ENCODE assay signal across 8 cellular contexts in the genomic region with DNA sequence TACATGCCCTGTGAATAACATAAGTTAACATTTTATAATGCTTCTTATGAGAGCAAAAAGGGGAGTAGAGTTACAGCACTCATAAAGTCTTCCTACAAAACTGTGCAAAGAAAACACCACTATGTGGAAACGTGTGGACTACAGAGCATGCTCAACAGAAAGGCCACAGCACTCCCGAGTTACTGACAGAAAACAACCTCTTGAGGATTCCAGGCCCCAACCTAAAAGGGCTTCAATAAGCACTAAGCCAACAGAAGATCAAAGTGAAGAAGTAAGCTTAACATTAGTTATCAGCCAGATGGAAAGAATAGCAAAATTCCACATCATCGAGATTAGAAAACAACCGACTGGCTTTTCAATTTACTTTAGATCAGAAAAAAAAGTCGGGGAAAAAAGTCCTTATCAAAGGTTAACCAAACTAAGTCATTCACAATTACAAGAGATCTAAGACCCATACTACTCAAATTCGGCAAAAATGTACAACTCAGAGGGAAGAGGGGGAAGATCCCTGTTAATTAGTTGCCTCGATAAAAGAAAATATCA. TPM values are rescaled to one million over a fixed set of nuclear protein-coding genes. Genes with fewer than 3 reads are reported as not detected.
DNase-seq lines count a peak whose midpoint lies in the region; ATAC-seq and TF ChIP-seq lines count a peak whose summit lies in the region.

No MANE protein-coding gene starts in this region.

- H3K27me3 Mint-ChIP-seq in central memory CD8-positive, alpha-beta T cell = no peaks in the 10 kb centered on the region

- H3K4me3 ChIP-seq in mesendoderm (ENCODE audit: low read length) = peak overlapping the region; percentile 99
- H3K4me3 ChIP-seq in vagina = peak overlapping the region; percentile 88 to 95

- H2BK15ac ChIP-seq in mesendoderm (replicated peaks; ENCODE audit: low read depth) = no peak overlapping the region

- H3K79me1 ChIP-seq in mesendoderm (ENCODE audit: low read length) = peaks cover 2% of the 10 kb centered on the region

- H3K27ac ChIP-seq in mesendoderm (ENCODE audit: low read depth, low read length) (peak overlapping the region; percentile 100), vagina (peak overlapping the region; percentile 99)

- no peak overlapping the region for H3K23ac ChIP-seq in mesendoderm (ENCODE audit: low read length)

- peak overlapping the region; percentile 85 for H3K4ac ChIP-seq in mesendoderm (ENCODE audit: low read depth, low read length)

- TF ChIP-seq POLR2A in vagina (IDR thresholded peaks at IDR 0.05) = no peak

- H3K9me3 ChIP-seq in vagina = no peaks in the 10 kb centered on the region

- H3K36me3 Mint-ChIP-seq in central memory CD8-positive, alpha-beta T cell (ENCODE audit: insufficient read depth) = peaks cover 31% of the 10 kb centered on the region

- H3K4me1 ChIP-seq in mesendoderm (ENCODE audit: control insufficient read depth, low read depth, low read length) = peaks cover 4% of the 10 kb centered on the region
- H3K4me1 ChIP-seq in vagina = peaks cover 54% of the 10 kb centered on the region

- no peak for ATAC-seq in central memory CD8-positive, alpha-beta T cell (replicated peaks; ENCODE audit: extremely low read depth, poor library complexity, severe bottlenecking)
- no peak for ATAC-seq in GM21576 (IDR thresholded peaks at IDR 0.05; ENCODE audit: unreplicated experiment)

- peak overlapping the region; percentile 74 for H3K4me2 ChIP-seq in mesendoderm (ENCODE audit: low read length)

- H3K4me3 Mint-ChIP-seq in central memory CD8-positive, alpha-beta T cell = peak overlapping the region; percentile 98

- peak; percentile 24 for DNase-seq in NCI-H82 (lab: John Stamatoyannopoulos, UW)
- DNase-seq in NCI-H82 treated with DMSO at 0.1 percent for 48 hours (lab: John Stamatoyannopoulos, UW; ENCODE audit: unreplicated experiment) = no peak
- DNase-seq in NCI-H526 (lab: John Stamatoyannopoulos, UW) = peak; percentile 10 to 21
- DNase-seq in central memory CD8-positive, alpha-beta T cell (ENCODE audit: low spot score in 2 of 2) = no peak
- peak; percentile 39 for DNase-seq in mesendoderm
- DNase-seq in vagina (ENCODE audit: extremely low spot score in 2 of 2) = no peak
- DNase-seq in GDM1 (lab: John Stamatoyannopoulos, UW) = no peak

- H3K27ac Mint-ChIP-seq in central memory CD8-positive, alpha-beta T cell (ENCODE audit: low read depth) = peak overlapping the region; percentile 97

- H3K56ac ChIP-seq in mesendoderm (ENCODE audit: low read length) = peak overlapping the region; percentile 98

- no peak overlapping the region for H2AK5ac ChIP-seq in mesendoderm (ENCODE audit: low read length)

- TF ChIP-seq CTCF in vagina (IDR thresholded peaks at IDR 0.05) = no peak

- peaks cover 62% of the 10 kb centered on the region for H3K4me1 Mint-ChIP-seq in central memory CD8-positive, alpha-beta T cell

- no peaks in the 10 kb centered on the region for H3K9me3 Mint-ChIP-seq in central memory CD8-positive, alpha-beta T cell

- no peaks in the 10 kb centered on the region for H3K27me3 ChIP-seq in mesendoderm (ENCODE audit: insufficient read depth, low read length, poor library complexity)
- H3K27me3 ChIP-seq in vagina = no peaks in the 10 kb centered on the region

- H2BK5ac ChIP-seq in mesendoderm (ENCODE audit: low read length) = no peak overlapping the region

- peak overlapping the region; percentile 96 for H3K18ac ChIP-seq in mesendoderm (ENCODE audit: low read length)

- H3K36me3 ChIP-seq in mesendoderm (ENCODE audit: control insufficient read depth, insufficient read depth, low read length) = no peaks in the 10 kb centered on the region
- no peaks in the 10 kb centered on the region for H3K36me3 ChIP-seq in vagina

- H3K79me2 ChIP-seq in mesendoderm (ENCODE audit: control insufficient read depth, insufficient read depth, low read length) = peaks cover 52% of the 10 kb centered on the region

- intact Hi-C loops in vagina (cut with DNase I) = loop anchor here (5.0 kb wide), 1 partner anchor 393 kb away; a partner anchor contains a TSS

- H4K5ac ChIP-seq in mesendoderm (ENCODE audit: low read length) = no peak overlapping the region

- H4K8ac ChIP-seq in mesendoderm (ENCODE audit: low read depth, low read length) = no peak overlapping the region

- no peak overlapping the region for H2BK120ac ChIP-seq in mesendoderm (ENCODE audit: low read depth, low read length)

- whole genome bisulfite sequencing in mesendoderm (ENCODE audit: extremely low coverage, insufficient coverage, low lambda C conversion rate) = no CpG with 5 or more reads among the region's 7 CpGs

- H3K9ac ChIP-seq in mesendoderm (ENCODE audit: low read length) = peak overlapping the region; percentile 99

RNA-seq across cellular contexts. Expression of a gene that starts 1.5 kb away (rescaled TPM):
- 24.2 TPM for polyA plus RNA-seq in mesendoderm (2013, experiment 1 of 2)
- 23.9 TPM for polyA plus RNA-seq in mesendoderm (2013, experiment 2 of 2)
- total RNA-seq in vagina = 30.0 TPM

Comparison
In these comparisons a context has a peak if more than half of its experiments do, and no peak if none do; other contexts are left out.
1. DNase-seq: peak in NCI-H82 (single experiment), NCI-H526 (2 of 2) and mesendoderm (single experiment); none in NCI-H82 treated with DMSO at 0.1 percent for 48 hours (single experiment), central memory CD8-positive, alpha-beta T cell (0 of 2), vagina (0 of 2) and GDM1 (single experiment).